ENCODE assay signal across 16 cellular contexts in the genomic region with DNA sequence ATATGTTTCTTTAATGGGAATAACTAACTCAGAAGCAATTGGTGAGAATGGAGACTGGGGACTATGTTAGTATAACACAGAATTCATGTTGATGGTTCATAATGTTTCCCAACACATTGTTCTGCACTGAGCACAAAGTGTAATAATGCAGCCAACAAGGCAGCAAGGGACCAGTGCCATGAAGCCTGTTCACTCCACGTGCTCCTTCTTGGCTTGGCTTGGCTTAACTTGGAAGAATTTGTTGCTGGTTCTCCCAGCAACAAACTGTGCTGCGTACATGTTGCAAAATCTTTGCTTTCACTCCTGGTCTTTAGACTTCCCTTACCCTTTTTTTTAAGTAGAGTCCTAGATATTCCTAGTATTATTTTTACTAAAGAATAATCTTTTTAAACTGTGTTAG.
DNase-seq lines count a peak whose midpoint lies in the region; ATAC-seq and TF ChIP-seq lines count a peak whose summit lies in the region.
"Had no signal": no experiment of that assay in that cellular context is flagged by ENCODE, and none has a peak within 500 bp of the region (broad histone marks: within the 10 kb centered on the region; RNA-seq: fewer than 3 reads in every experiment).

No MANE protein-coding gene starts in this region.

- H3K27ac ChIP-seq in upper lobe of left lung, result peak overlapping the region in 1 of 4 donors; percentile 54

- intact Hi-C loops in Right ventricle myocardium superior (cut with DNase I), result loop anchor here (5.0 kb wide), 1 partner anchor 128 kb away; a partner anchor contains a TSS

- TF ChIP-seq POLR2A in upper lobe of left lung (IDR thresholded peaks at IDR 0.05), result no peak

- H3K9me3 ChIP-seq in upper lobe of left lung, result no peaks in the 10 kb centered on the region

- ATAC-seq in Right ventricle myocardium superior (ENCODE audit: poor library complexity), result peak; percentile 93
- ATAC-seq in upper lobe of left lung (ENCODE audit: low FRiP score in 2 of 2), result peak; percentile 77 to 92
- ATAC-seq in HG02759 (IDR thresholded peaks at IDR 0.05; ENCODE audit: unreplicated experiment), result no peak
- ATAC-seq in GM21717 (IDR thresholded peaks at IDR 0.05; ENCODE audit: unreplicated experiment), result no peak
- no peak for ATAC-seq in HG03457 (IDR thresholded peaks at IDR 0.05; ENCODE audit: unreplicated experiment)
- ATAC-seq: K562 had no signal

- peak; percentile 37 for DNase-seq in astrocyte of the cerebellum (ENCODE audit: low read depth)
- peak; percentile 82 for DNase-seq in Right ventricle myocardium superior
- DNase-seq in occipital lobe (lab: John Stamatoyannopoulos, UW), result peak; percentile 31
- DNase-seq in upper lobe of left lung, result peak in 1 of 2 donors; percentile 73
- DNase-seq in central memory CD4-positive, alpha-beta T cell, result no peak
- DNase-seq: activated CD4-positive, alpha-beta T cell treated with anti-CD3 and anti-CD28 coated beads, Interleukin-2, amount 50 U/mL, for 1 hour; activated naive CD4-positive, alpha-beta T cell treated with anti-CD3 and anti-CD28 coated beads, Interleukin-2, amount 50 U/mL, for 16 hours; effector CD8-positive, alpha-beta T cell; H9; NCI-H187; stimulated activated CD8-positive, alpha-beta memory T cell treated with anti-CD3 and anti-CD28 coated beads, Interleukin-4, amount 100 ng/mL, for 48 hours; T-helper 1 cell had no signal

- in situ Hi-C loops in astrocyte of the cerebellum (cut with HindIII; ENCODE audit: low sequenced_read_pairs), result loop anchor here (5.0 to 25.0 kb wide), 2 partner anchors 33 to 368 kb away; no protein-coding TSS in a partner anchor

- TF ChIP-seq CTCF in astrocyte of the cerebellum (IDR thresholded peaks at IDR 0.05; ENCODE audit: low read depth, low read length, missing control alignments), result no peak
- no peak for TF ChIP-seq CTCF in upper lobe of left lung (IDR thresholded peaks at IDR 0.05)

- H3K36me3 ChIP-seq in upper lobe of left lung, result no peaks in the 10 kb centered on the region

- WGBS in upper lobe of left lung, 2 donors, result 36 to 49% methylated on average over 2 of the region's 2 CpGs

- no peak overlapping the region for H3K4me3 ChIP-seq in astrocyte of the cerebellum (ENCODE audit: low read depth, low read length)
- no peak overlapping the region for H3K4me3 ChIP-seq in upper lobe of left lung
- H3K4me3 ChIP-seq: K562 had no signal

- peak in 1 of 4 donors; percentile 5 for TF ChIP-seq EP300 in upper lobe of left lung (IDR thresholded peaks at IDR 0.05)

- H3K4me1 ChIP-seq in upper lobe of left lung, result peaks cover 7 to 22% (median 13%) of the 10 kb centered on the region in 4 donors

- no peaks in the 10 kb centered on the region for H3K27me3 ChIP-seq in upper lobe of left lung

Comparison
In these comparisons a context has a peak if more than half of its experiments do, and no peak if none do; other contexts are left out.
1. ATAC-seq: peak in Right ventricle myocardium superior (single experiment) and upper lobe of left lung (2 of 2); none in HG02759 (single experiment), GM21717 (single experiment) and HG03457 (single experiment).